18 cellular contexts compared by ENCODE assay signal in genomic region chr17:82691714-82692113, GRCh38.
"Had no signal": no experiment of that assay in that cellular context is flagged by ENCODE, and none has a peak within 500 bp of the region (broad histone marks: within the 10 kb centered on the region; RNA-seq: fewer than 3 reads in every experiment).

No MANE protein-coding gene starts in this region.

- H3K36me3 ChIP-seq: colonic mucosa, pancreas had no signal

- H3K4me1 ChIP-seq: colonic mucosa had no signal

- DNase-seq: activated CD8-positive, alpha-beta memory T cell treated with anti-CD3 and anti-CD28 coated beads for 24 hours; activated naive CD4-positive, alpha-beta T cell; activated naive CD8-positive, alpha-beta T cell treated with anti-CD3 and anti-CD28 coated beads, Interleukin-2, amount 50 U/mL, for 24 hours; colonic mucosa; left ventricle myocardium superior; retina; SK-N-SH; stimulated activated CD4-positive, alpha-beta T cell treated with anti-CD3 and anti-CD28 coated beads, Interleukin-2, amount 100 ng/mL, for 48 hours; stimulated activated naive B cell treated with anti-CD40 and anti-IgM and Interleukin-4, amounts not matched to agents 10 μg/mL and 1 μg/mL and 100 μg/mL, for 72 hours; T-cell; T-helper 9 cell; upper lobe of left lung had no signal

- FAIRE-seq: bronchial epithelial cell, keratinocyte, pancreas had no signal

- H3K4me2 ChIP-seq: SK-N-SH had no signal

- H3K27me3 ChIP-seq: ascending aorta, colonic mucosa, pancreas, upper lobe of left lung had no signal

- H3K4me3 Mint-ChIP-seq: activated naive CD8-positive, alpha-beta T cell treated with anti-CD3 and anti-CD28 coated beads, Interleukin-2, amount 50 U/mL, for 24 hours; stimulated activated naive B cell treated with anti-CD40 and anti-IgM and Interleukin-4, amounts not matched to agents 10 μg/mL and 1 μg/mL and 100 μg/mL, for 72 hours; T-cell had no signal

- H3K9me3 ChIP-seq: colonic mucosa, pancreas, SK-N-SH, upper lobe of left lung had no signal

- H3K27ac Mint-ChIP-seq: activated naive CD8-positive, alpha-beta T cell treated with anti-CD3 and anti-CD28 coated beads, Interleukin-2, amount 50 U/mL, for 24 hours; stimulated activated naive B cell treated with anti-CD40 and anti-IgM and Interleukin-4, amounts not matched to agents 10 μg/mL and 1 μg/mL and 100 μg/mL, for 72 hours; T-cell had no signal

- H3K4me3 ChIP-seq: ascending aorta, colonic mucosa, pancreas, upper lobe of left lung had no signal

- H3K27ac ChIP-seq: ascending aorta, colonic mucosa, pancreas, upper lobe of left lung had no signal

- H3K4me1 Mint-ChIP-seq: T-cell had no signal

- H3K9ac ChIP-seq: SK-N-SH had no signal

- ATAC-seq: activated CD4-positive, CD25-positive, alpha-beta regulatory T cell treated with anti-CD3 and anti-CD28 coated beads, Interleukin-2, amount 50 U/mL, for 24 hours; activated naive CD8-positive, alpha-beta T cell treated with anti-CD3 and anti-CD28 coated beads, Interleukin-2, amount 50 U/mL, for 24 hours; esophagus mucosa; left ventricle myocardium superior; pancreas; stimulated activated naive B cell treated with anti-CD40 and anti-IgM and Interleukin-4, amounts not matched to agents 10 μg/mL and 1 μg/mL and 100 μg/mL, for 72 hours; T-cell had no signal

- H3K27me3 Mint-ChIP-seq: activated naive CD8-positive, alpha-beta T cell treated with anti-CD3 and anti-CD28 coated beads, Interleukin-2, amount 50 U/mL, for 24 hours; T-cell had no signal
